ENCODE assay signal across 22 cellular contexts in genomic region chr12:37720846-37721245, GRCh38.
DNase-seq lines count a peak whose midpoint lies in the region; ATAC-seq and TF ChIP-seq lines count a peak whose summit lies in the region.
"Had no signal": no experiment of that assay in that cellular context is flagged by ENCODE, and none has a peak within 500 bp of the region (broad histone marks: within the 10 kb centered on the region; RNA-seq: fewer than 3 reads in every experiment).

No MANE protein-coding gene starts in this region.

- no peaks in the 10 kb centered on the region for H3K27me3 ChIP-seq in Karpas-422 (ENCODE audit: low read length)
- H3K27me3 ChIP-seq: BE2C, BLaER1 had no signal

- in situ Hi-C loops in ACHN (cut with HindIII; ENCODE audit: low pct_ligation_motif_present, low pct_unique_long_range_greater_than_20kb, low sequenced_read_pairs): no loop called here

- TF ChIP-seq CTCF in omental fat pad (IDR thresholded peaks at IDR 0.05) (no peak), HFFc6 (IDR thresholded peaks at IDR 0.05) (no peak)

- H3K9me3 Mint-ChIP-seq in HFFc6: peaks cover 38% of the 10 kb centered on the region

- H3K4me1 Mint-ChIP-seq in HFFc6 (ENCODE audit: low read depth): no peaks in the 10 kb centered on the region
- H3K4me1 Mint-ChIP-seq: CD14-positive monocyte; CD4-positive, alpha-beta memory T cell; CD4-positive, CD25-positive, alpha-beta regulatory T cell; CD8-positive, alpha-beta memory T cell had no signal

- no peaks in the 10 kb centered on the region for H3K36me3 Mint-ChIP-seq in HFFc6 (ENCODE audit: low read depth)
- H3K36me3 Mint-ChIP-seq: CD14-positive monocyte; CD4-positive, alpha-beta memory T cell; CD4-positive, CD25-positive, alpha-beta regulatory T cell; CD8-positive, alpha-beta memory T cell had no signal

- no peak overlapping the region for H3K4me3 ChIP-seq in Karpas-422 (ENCODE audit: low read length)
- H3K4me3 ChIP-seq: A549, BLaER1 had no signal

- no peak overlapping the region for H3K27ac Mint-ChIP-seq in HFFc6
- H3K27ac Mint-ChIP-seq: CD14-positive monocyte; CD4-positive, alpha-beta memory T cell; CD4-positive, CD25-positive, alpha-beta regulatory T cell; CD8-positive, alpha-beta memory T cell had no signal

- H3K9me2 ChIP-seq in Karpas-422 (replicated peaks; ENCODE audit: insufficient read depth, low read length): no peaks in the 10 kb centered on the region

- H3K4me1 ChIP-seq in Karpas-422 (ENCODE audit: low read length): no peaks in the 10 kb centered on the region
- H3K4me1 ChIP-seq: A549, BE2C, BLaER1 had no signal

- no peak overlapping the region for H3K9ac ChIP-seq in Karpas-422 (ENCODE audit: low read length)
- H3K9ac ChIP-seq: BLaER1 had no signal

- no peaks in the 10 kb centered on the region for H3K36me3 ChIP-seq in Karpas-422 (ENCODE audit: insufficient read depth, low read length)
- H3K36me3 ChIP-seq: BE2C, BLaER1 had no signal

- H3K27ac ChIP-seq in Karpas-422 (ENCODE audit: low read length): no peak overlapping the region
- H3K27ac ChIP-seq: 22Rv1, A549, BLaER1 had no signal

- DNase-seq in ACHN (peak; percentile 7), Karpas-422 (no peak), omental fat pad (ENCODE audit: low spot score) (no peak), HFFc6 (no peak), SW480 (ENCODE audit: low spot score) (no peak)
- DNase-seq: BE2C; C1 segment of cervical spinal cord; CD4-positive, alpha-beta memory T cell; CD4-positive, CD25-positive, alpha-beta regulatory T cell; CD8-positive, alpha-beta memory T cell; COR-L47; DMS 273 treated with DMSO at 0.1 percent for 48 hours; DMS153; DMS53; DMS79; DND-41; EL; GDM1 had no signal

- peak; percentile 65 for ATAC-seq in omental fat pad (ENCODE audit: low FRiP score)
- ATAC-seq: A549 had no signal

- no peaks in the 10 kb centered on the region for H3K79me2 ChIP-seq in Karpas-422 (ENCODE audit: low read length)

- H2AFZ ChIP-seq in Karpas-422 (ENCODE audit: low read length): 0 out of 2 replicates have a peak overlapping the region, but pooled peaks have one; percentile 24

- H3K9me3 ChIP-seq in Karpas-422 (ENCODE audit: low read length): peaks cover 24% of the 10 kb centered on the region
- H3K9me3 ChIP-seq: A549, BE2C had no signal

- H3K27me3 Mint-ChIP-seq in HFFc6 (ENCODE audit: insufficient read depth): no peaks in the 10 kb centered on the region
- H3K27me3 Mint-ChIP-seq: CD4-positive, alpha-beta memory T cell; CD4-positive, CD25-positive, alpha-beta regulatory T cell; CD8-positive, alpha-beta memory T cell had no signal

- H3K4me3 Mint-ChIP-seq in HFFc6: no peak overlapping the region
- H3K4me3 Mint-ChIP-seq: CD14-positive monocyte; CD4-positive, alpha-beta memory T cell; CD4-positive, CD25-positive, alpha-beta regulatory T cell; CD8-positive, alpha-beta memory T cell had no signal

- H3K4me2 ChIP-seq in Karpas-422 (ENCODE audit: low read depth, low read length, poor library complexity, severe bottlenecking): no peak overlapping the region
- H3K4me2 ChIP-seq: A549, BLaER1 had no signal

- no peaks in the 10 kb centered on the region for H4K20me1 ChIP-seq in Karpas-422 (ENCODE audit: insufficient read depth, low read depth, low read length)
- H4K20me1 ChIP-seq: BLaER1 had no signal
